12 cellular contexts compared by ENCODE assay signal in genomic region chr1:192700834-192701271, GRCh38.
DNase-seq lines count a peak whose midpoint lies in the region; ATAC-seq and TF ChIP-seq lines count a peak whose summit lies in the region.
"Had no signal": no experiment of that assay in that cellular context is flagged by ENCODE, and none has a peak within 500 bp of the region (broad histone marks: within the 10 kb centered on the region; RNA-seq: fewer than 3 reads in every experiment).

No MANE protein-coding gene starts in this region.

- H3K27me3 ChIP-seq in ascending aorta: no peaks in the 10 kb centered on the region

- H3K4me1 ChIP-seq in ascending aorta: no peaks in the 10 kb centered on the region

- intact Hi-C loops in ascending aorta (cut with DNase I): no loop called here

- no peak overlapping the region for H3K4me3 ChIP-seq in ascending aorta

- DNase-seq in COLO829 (ENCODE audit: low spot score) (peak; percentile 82), M059J (ENCODE audit: low read depth) (peak; percentile 85), brain pericyte (ENCODE audit: low read depth, low spot score) (peak; percentile 18), myocyte (ENCODE audit: low read depth) (peak; percentile 37), ascending aorta (ENCODE audit: low spot score in 2 of 2) (no peak), NCI-H1694 (lab: John Stamatoyannopoulos, UW) (no peak)
- DNase-seq: activated CD8-positive, alpha-beta memory T cell treated with anti-CD3 and anti-CD28 coated beads, Interleukin-2, amount 10 ng/mL, durations not matched to agents 7 days and 5 days; DMS 273 treated with DMSO at 0.1 percent for 48 hours; Karpas-422; SHP77 had no signal

- H3K9me3 ChIP-seq in ascending aorta: no peaks in the 10 kb centered on the region

- no peaks in the 10 kb centered on the region for H3K36me3 ChIP-seq in ascending aorta

- TF ChIP-seq CTCF in ascending aorta (IDR thresholded peaks at IDR 0.05): no peak

- no peak overlapping the region for H3K27ac ChIP-seq in ascending aorta

- no peak for ATAC-seq in GM21528 (IDR thresholded peaks at IDR 0.05; ENCODE audit: low FRiP score, unreplicated experiment)
- ATAC-seq in HG03565 (IDR thresholded peaks at IDR 0.05; ENCODE audit: unreplicated experiment): no peak
- ATAC-seq: activated CD8-positive, alpha-beta memory T cell treated with anti-CD3 and anti-CD28 coated beads, Interleukin-2, amount 10 ng/mL, durations not matched to agents 7 days and 5 days had no signal

Comparison
In these comparisons a context has a peak if more than half of its experiments do, and no peak if none do; other contexts are left out.
1. DNase-seq: peak in COLO829 (single experiment), M059J (single experiment), brain pericyte (single experiment) and myocyte (single experiment); none in ascending aorta (0 of 2) and NCI-H1694 (single experiment).